In the genomic region with DNA sequence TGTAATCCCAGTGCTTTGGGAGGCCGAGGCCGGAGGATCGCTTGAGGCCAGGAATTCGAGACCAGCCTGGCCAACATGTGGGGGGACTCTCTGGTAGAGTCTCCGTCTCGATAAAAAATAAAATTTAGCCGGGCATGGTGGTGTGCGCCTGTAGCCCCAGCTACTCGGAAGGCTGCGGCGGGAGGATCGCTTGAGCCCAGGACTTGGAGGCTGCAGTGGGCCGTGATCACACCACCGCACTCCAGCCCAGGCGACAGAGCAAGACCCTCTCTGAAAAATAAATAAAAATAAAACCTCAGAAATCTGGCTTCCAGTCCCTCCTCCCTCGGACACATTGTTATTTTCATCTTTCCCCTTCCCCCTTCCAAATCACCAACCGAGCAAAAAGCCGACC, we compare ENCODE assay signal across 6 cellular contexts. TPM values are rescaled to one million over a fixed set of nuclear protein-coding genes. Genes with fewer than 3 reads are reported as not detected.
A peak's percentile ranks its signal among the peaks of the same experiment; 100 is the strongest.
DNase-seq lines count a peak whose midpoint lies in the region; ATAC-seq and TF ChIP-seq lines count a peak whose summit lies in the region.

No MANE protein-coding gene starts in this region.

- peaks cover 48% of the 10 kb centered on the region for H3K79me2 ChIP-seq in PC-9 (ENCODE audit: low read depth)

- peaks cover 15% of the 10 kb centered on the region for H3K4me1 ChIP-seq in PC-9 (replicated peaks; ENCODE audit: insufficient read depth)

- TF ChIP-seq CTCF in PC-9 (conservative IDR thresholded peaks at IDR 0.05) (no peak), glutamatergic neuron (IDR thresholded peaks at IDR 0.05; ENCODE audit: partially characterized antibody, unreplicated experiment) (no peak)

- H3K27me3 Mint-ChIP-seq in glutamatergic neuron (ENCODE audit: unreplicated experiment): peaks cover 7% of the 10 kb centered on the region

- H3K9me3 Mint-ChIP-seq in glutamatergic neuron (ENCODE audit: unreplicated experiment): peaks cover 13% of the 10 kb centered on the region

- intact Hi-C loops in PC-9 (cut with micrococcal nuclease; ENCODE audit: unreplicated experiment): loop anchor here (1.0 to 10.0 kb wide), 2 partner anchors 161 to 214 kb away; no protein-coding TSS in a partner anchor

- H3F3A ChIP-seq in PC-9 (ENCODE audit: insufficient read depth, low read depth): peaks cover 12% of the 10 kb centered on the region; the same call in 1 of the 2 replicates

- H3K36me3 ChIP-seq in PC-9 (ENCODE audit: low read depth): 0 out of 2 replicates have a peak, but pooled peaks cover 7% of the 10 kb centered on the region

- POLR2A ChIA-PET in PC-9 (lab: Charles Lee; ENCODE audit: unreplicated experiment): interaction anchor here (0.5 to 1.2 kb wide), 5 partner anchors 12 to 232 kb away, joined by 4 to 15 read pairs (median 6); a partner anchor contains a TSS

- H4K20me1 ChIP-seq in PC-9 (ENCODE audit: insufficient read depth): peaks cover 10% of the 10 kb centered on the region

- CTCF ChIA-PET in PC-9 (lab: Charles Lee): interaction anchor here (0.6 to 1.1 kb wide), 2 partner anchors 20 to 21 kb away, joined by 3 to 4 read pairs; no protein-coding TSS in a partner anchor

- H2AFZ ChIP-seq in PC-9: peak overlapping the region; percentile 82

- ATAC-seq in GM19328 (IDR thresholded peaks at IDR 0.05; ENCODE audit: unreplicated experiment): peak; percentile 4
- no peak for ATAC-seq in GM21360 (IDR thresholded peaks at IDR 0.05; ENCODE audit: unreplicated experiment)

- TSS peak; percentile 69 for BruUV-seq in PC-9 (replicated peaks; lab: Mats Ljungman, UMichigan)

- H3K36me3 Mint-ChIP-seq in glutamatergic neuron (ENCODE audit: unreplicated experiment): no peaks in the 10 kb centered on the region

- peak overlapping the region; percentile 97 for H3K27ac Mint-ChIP-seq in glutamatergic neuron (ENCODE audit: unreplicated experiment)

- peak overlapping the region; percentile 94 for H3K4me3 ChIP-seq in PC-9

- DNase-seq in PC-9 (no peak), glutamatergic neuron (no peak), superior temporal gyrus (ENCODE audit: extremely low spot score) (peak; percentile 38), HK-2 (ENCODE audit: unreplicated experiment) (no peak)

- peaks cover 17% of the 10 kb centered on the region for H3K4me1 Mint-ChIP-seq in glutamatergic neuron (ENCODE audit: low read depth, unreplicated experiment)

- H3K4me2 ChIP-seq in PC-9: peak overlapping the region; percentile 98

- H3K4me3 Mint-ChIP-seq in glutamatergic neuron (ENCODE audit: unreplicated experiment): peak overlapping the region; percentile 97

- no peaks in the 10 kb centered on the region for H3K9me3 ChIP-seq in PC-9 (ENCODE audit: insufficient read depth, low read depth)

- peak overlapping the region; percentile 49 for H3K27ac ChIP-seq in PC-9

- H3K27me3 ChIP-seq in PC-9 (ENCODE audit: insufficient read depth, low read depth): no peaks in the 10 kb centered on the region

- no peaks in the 10 kb centered on the region for H3K9me2 ChIP-seq in PC-9 (ENCODE audit: insufficient read depth)

RNA-seq across cellular contexts. Expression of a gene that starts 0.3 kb away (rescaled TPM):
- total RNA-seq in PC-9 (2021) (23.3 and 31.6 TPM in 2 replicates), glutamatergic neuron (ENCODE audit: unreplicated experiment) (184 TPM)

RNA-seq across cellular contexts. Expression of a gene that starts 0.8 kb away (rescaled TPM):
- total RNA-seq in PC-9 (2021): 15.5 and 16.9 TPM in 2 replicates
- 15.0 TPM for total RNA-seq in glutamatergic neuron (ENCODE audit: unreplicated experiment)

RNA-seq across cellular contexts. Expression of a gene that starts 16.3 kb away (rescaled TPM):
- total RNA-seq in PC-9 (2021) (0.37 and 0.60 TPM in 2 replicates), glutamatergic neuron (ENCODE audit: unreplicated experiment) (0.51 TPM)

RNA-seq across cellular contexts. Expression of a gene that starts 20.0 kb away (rescaled TPM):
- total RNA-seq in PC-9 (2021) (0.53 and 2.0 TPM in 2 replicates), glutamatergic neuron (ENCODE audit: unreplicated experiment) (0.96 TPM)

RNA-seq across cellular contexts. Expression of a gene that starts 20.3 kb away (rescaled TPM):
- 37.2 and 45.1 TPM in 2 replicates for total RNA-seq in PC-9 (2021)
- total RNA-seq in glutamatergic neuron (ENCODE audit: unreplicated experiment): 39.5 TPM
